Comparison of ENCODE assay signal across 33 cellular contexts in genomic region chr22:37765953-37766566, GRCh38. TPM values are rescaled to one million over a fixed set of nuclear protein-coding genes. Genes with fewer than 3 reads are reported as not detected.
"Had no signal": no experiment of that assay in that cellular context is flagged by ENCODE, and none has a peak within 500 bp of the region (broad histone marks: within the 10 kb centered on the region; RNA-seq: fewer than 3 reads in every experiment).

No MANE protein-coding gene starts in this region.

- H3K4me1 Mint-ChIP-seq: neural crest cell; stimulated activated effector memory CD8-positive, alpha-beta T cell treated with anti-CD3 and anti-CD28 coated beads, Interleukin-12 subunit alpha, Interleukin-12 subunit beta, amount 100 ng/mL, for 72 hours had no signal

- H3K9me3 Mint-ChIP-seq: effector memory CD8-positive, alpha-beta T cell; natural killer cell treated with Interleukin-12 subunit alpha and Interleukin-12 subunit beta and Interleukin-15 and Interleukin-18, amount 100 ng/mL, for 72 hours; neural crest cell; stimulated activated effector memory CD8-positive, alpha-beta T cell treated with anti-CD3 and anti-CD28 coated beads, Interleukin-12 subunit alpha, Interleukin-12 subunit beta, amount 100 ng/mL, for 72 hours had no signal

- H3K4me3 Mint-ChIP-seq: effector memory CD8-positive, alpha-beta T cell; natural killer cell treated with Interleukin-12 subunit alpha and Interleukin-12 subunit beta and Interleukin-15 and Interleukin-18, amount 100 ng/mL, for 72 hours; neural crest cell; stimulated activated effector memory CD8-positive, alpha-beta T cell treated with anti-CD3 and anti-CD28 coated beads, Interleukin-12 subunit alpha, Interleukin-12 subunit beta, amount 100 ng/mL, for 72 hours had no signal

- DNase-seq: cortex of kidney; effector memory CD8-positive, alpha-beta T cell; erythroblast; esophagus squamous epithelium; foreskin melanocyte; glutamatergic neuron; hippocampal formation; lower lobe of right lung; sigmoid colon; stimulated activated CD4-positive, alpha-beta T cell treated with anti-CD3 and anti-CD28 coated beads, Interleukin-2, amount 100 ng/mL, for 24 hours; stimulated activated CD4-positive, alpha-beta T cell treated with anti-CD3 and anti-CD28 coated beads, Interleukin-4, amount 100 ng/mL, for 24 hours; stimulated activated naive CD4-positive, alpha-beta T cell treated with Interleukin-2 at 50 U/mL for 16 hours; stomach; thyroid gland; trophoblast cell had no signal

- H3K27ac ChIP-seq: esophagus squamous epithelium, lower lobe of right lung, parathyroid adenoma, prostate gland, stomach, thyroid gland, vagina had no signal

- H3K9me3 ChIP-seq: esophagus squamous epithelium, heart right ventricle, lower lobe of right lung, prostate gland, right atrium auricular region, sigmoid colon, stomach, thyroid gland, vagina had no signal

- H3K4me1 ChIP-seq: lower lobe of right lung, parathyroid adenoma, prostate gland, thyroid gland had no signal

- H3K36me3 Mint-ChIP-seq: natural killer cell treated with Interleukin-12 subunit alpha and Interleukin-12 subunit beta and Interleukin-15 and Interleukin-18, amount 100 ng/mL, for 72 hours had no signal

- ATAC-seq: effector memory CD8-positive, alpha-beta T cell; lower lobe of right lung; stimulated activated effector memory CD8-positive, alpha-beta T cell treated with anti-CD3 and anti-CD28 coated beads, Interleukin-12 subunit alpha, Interleukin-12 subunit beta, amount 100 ng/mL, for 72 hours had no signal

- H3K27me3 ChIP-seq: esophagus squamous epithelium, heart right ventricle, right atrium auricular region, sigmoid colon, stomach, thyroid gland, vagina had no signal

- H3K27ac Mint-ChIP-seq: effector memory CD8-positive, alpha-beta T cell; natural killer cell treated with Interleukin-12 subunit alpha and Interleukin-12 subunit beta and Interleukin-15 and Interleukin-18, amount 100 ng/mL, for 72 hours; stimulated activated effector memory CD8-positive, alpha-beta T cell treated with anti-CD3 and anti-CD28 coated beads, Interleukin-12 subunit alpha, Interleukin-12 subunit beta, amount 100 ng/mL, for 72 hours had no signal

- H3K4me3 ChIP-seq: esophagus squamous epithelium, heart right ventricle, lower lobe of right lung, prostate gland, right atrium auricular region, sigmoid colon, stomach, thyroid gland, vagina had no signal

- H3K27me3 Mint-ChIP-seq: effector memory CD8-positive, alpha-beta T cell; natural killer cell treated with Interleukin-12 subunit alpha and Interleukin-12 subunit beta and Interleukin-15 and Interleukin-18, amount 100 ng/mL, for 72 hours had no signal

- H3K36me3 ChIP-seq: prostate gland had no signal

RNA-seq across cellular contexts. Expression of gene GALR3, which starts 57.1 kb away (rescaled TPM):
- total RNA-seq: dermis microvascular lymphatic vessel endothelial cell; esophagus squamous epithelium; heart right ventricle; kidney epithelial cell; left cardiac atrium; left ventricle myocardium superior; lower lobe of right lung; mononuclear cell; natural killer cell treated with Interleukin-12 subunit alpha and Interleukin-12 subunit beta and Interleukin-15 and Interleukin-18, amount 100 ng/mL, for 72 hours; osteoblast; right atrium auricular region; sigmoid colon; skeletal muscle tissue; stomach; subcutaneous adipose tissue; temporal lobe; thyroid gland; ureter; vagina had no signal
